ENCODE assay signal across 18 cellular contexts in genomic region chr3:12465826-12466225, GRCh38. TPM values are rescaled to one million over a fixed set of nuclear protein-coding genes. Genes with fewer than 3 reads are reported as not detected.
DNase-seq lines count a peak whose midpoint lies in the region; ATAC-seq and TF ChIP-seq lines count a peak whose summit lies in the region.
"Had no signal": no experiment of that assay in that cellular context is flagged by ENCODE, and none has a peak within 500 bp of the region (broad histone marks: within the 10 kb centered on the region; RNA-seq: fewer than 3 reads in every experiment).

No MANE protein-coding gene starts in this region.

- DNase-seq in DND-41 (no peak), NCI-H69 (lab: John Stamatoyannopoulos, UW) (peak; percentile 7), kidney tubule cell (ENCODE audit: low spot score) (peak; percentile 33), osteocyte (ENCODE audit: extremely low spot score, unreplicated experiment) (no peak), osteoblast (ENCODE audit: insufficient read length, low spot score, missing footprints) (no peak)
- DNase-seq: DMS153, GDM1, HCEC 1CT, KBM-7, MG63, NCI-H2029, NCI-H446, NCI-H524 treated with DMSO at 0.1 percent for 48 hours, Peyer's patch, SHP77 treated with DMSO at 0.1 percent for 48 hours had no signal

- H3K9me3 Mint-ChIP-seq in osteocyte (ENCODE audit: unreplicated experiment): no peaks in the 10 kb centered on the region

- H3K36me3 Mint-ChIP-seq in osteocyte (ENCODE audit: unreplicated experiment): no peaks in the 10 kb centered on the region

- no peaks in the 10 kb centered on the region for H3K9me3 ChIP-seq in DND-41 (ENCODE audit: insufficient read depth, low read length, severe bottlenecking)
- H3K9me3 ChIP-seq in osteoblast (ENCODE audit: low read depth, low read length): no peaks in the 10 kb centered on the region
- H3K9me3 ChIP-seq: MG63, Peyer's patch had no signal

- H4K20me1 ChIP-seq in DND-41 (ENCODE audit: insufficient read depth, low read length): no peaks in the 10 kb centered on the region
- H4K20me1 ChIP-seq in osteoblast (ENCODE audit: insufficient read depth, low read length): no peaks in the 10 kb centered on the region

- H3K27me3 ChIP-seq in DND-41 (ENCODE audit: insufficient read depth, low read length, poor library complexity): no peaks in the 10 kb centered on the region
- H3K27me3 ChIP-seq in osteoblast (ENCODE audit: insufficient read depth, low read length): no peaks in the 10 kb centered on the region
- H3K27me3 ChIP-seq: MG63, Peyer's patch had no signal

- no peak overlapping the region for H3K27ac ChIP-seq in DND-41 (ENCODE audit: low read length)
- H3K27ac ChIP-seq in osteoblast (ENCODE audit: low read depth, low read length): no peak overlapping the region
- H3K27ac ChIP-seq: Peyer's patch had no signal

- H3K36me3 ChIP-seq in DND-41 (ENCODE audit: insufficient read depth, low read length): no peaks in the 10 kb centered on the region
- no peaks in the 10 kb centered on the region for H3K36me3 ChIP-seq in osteoblast (ENCODE audit: insufficient read depth, low read length)
- H3K36me3 ChIP-seq: MG63, Peyer's patch had no signal

- peaks cover 3% of the 10 kb centered on the region for H3K4me1 Mint-ChIP-seq in osteocyte (ENCODE audit: unreplicated experiment)

- H3K4me3 Mint-ChIP-seq in osteocyte (ENCODE audit: unreplicated experiment): no peak overlapping the region

- no peak overlapping the region for H3K4me3 ChIP-seq in DND-41 (ENCODE audit: low read depth in 1 of 2, low read length in 2 of 2)
- no peak overlapping the region for H3K4me3 ChIP-seq in osteoblast (ENCODE audit: insufficient read depth, low read length)
- H3K4me3 ChIP-seq: GM12878, MG63, Peyer's patch had no signal

- H3K4me1 ChIP-seq in DND-41 (ENCODE audit: insufficient read depth, low read length) (peaks cover 33% of the 10 kb centered on the region), osteoblast (ENCODE audit: insufficient read depth, low read length) (no peaks in the 10 kb centered on the region)

- TF ChIP-seq CTCF in DND-41 (IDR thresholded peaks at IDR 0.05; ENCODE audit: borderline replicate concordance, extremely low read depth, low read length, poor library complexity, severe bottlenecking) (no peak), osteocyte (IDR thresholded peaks at IDR 0.05) (no peak), osteoblast (IDR thresholded peaks at IDR 0.05; ENCODE audit: extremely low read depth, low read depth, low read length) (no peak)

- H3K79me2 ChIP-seq in DND-41 (ENCODE audit: insufficient read depth, low read length): no peaks in the 10 kb centered on the region
- H3K79me2 ChIP-seq in osteoblast (ENCODE audit: insufficient read depth, low read length): no peaks in the 10 kb centered on the region

- peak overlapping the region; percentile 13 for H3K27ac Mint-ChIP-seq in osteocyte (ENCODE audit: unreplicated experiment)

- H3K9ac ChIP-seq in DND-41 (ENCODE audit: low read depth, low read length): no peak overlapping the region

- ATAC-seq in DND-41 (ENCODE audit: insufficient read depth, low read depth) (no peak), HG03045 (IDR thresholded peaks at IDR 0.05; ENCODE audit: unreplicated experiment) (no peak), HG02642 (IDR thresholded peaks at IDR 0.05; ENCODE audit: poor library complexity, unreplicated experiment) (no peak)
- ATAC-seq: GM12878 had no signal

- H3K4me2 ChIP-seq in DND-41 (ENCODE audit: insufficient read depth, low read length) (no peak overlapping the region), osteoblast (ENCODE audit: insufficient read depth, low read length) (no peak overlapping the region)

- H2AFZ ChIP-seq in DND-41 (ENCODE audit: low read depth, low read length) (0 out of 2 replicates have a peak overlapping the region, but pooled peaks have one; percentile 7), osteoblast (ENCODE audit: low read length) (no peak overlapping the region)

- H3K27me3 Mint-ChIP-seq in osteocyte (ENCODE audit: unreplicated experiment): no peaks in the 10 kb centered on the region

RNA-seq across cellular contexts. Expression of gene TSEN2, which starts 18.5 kb away (rescaled TPM):
- total RNA-seq in osteocyte (11.5 and 14.1 TPM in 2 replicates), osteoblast (13.0 and 14.1 TPM in 2 replicates)

Comparison
In these comparisons a context has a peak if more than half of its experiments do, and no peak if none do; other contexts are left out.
1. DNase-seq: peak in NCI-H69 (single experiment) and kidney tubule cell (single experiment); none in DND-41 (single experiment), osteocyte (single experiment) and osteoblast (single experiment).